19 cellular contexts compared by ENCODE assay signal in genomic region chr16:82643936-82644630, GRCh38. TPM values are rescaled to one million over a fixed set of nuclear protein-coding genes. Genes with fewer than 3 reads are reported as not detected.
"Had no signal": no experiment of that assay in that cellular context is flagged by ENCODE, and none has a peak within 500 bp of the region (broad histone marks: within the 10 kb centered on the region; RNA-seq: fewer than 3 reads in every experiment).

No MANE protein-coding gene starts in this region.

- H3K27me3 ChIP-seq: foreskin keratinocyte, thyroid gland had no signal

- H3K4me3 Mint-ChIP-seq: activated naive CD8-positive, alpha-beta T cell treated with anti-CD3 and anti-CD28 coated beads, Interleukin-2, amount 10 ng/mL, durations not matched to agents 7 days and 5 days; naive thymus-derived CD4-positive, alpha-beta T cell; stimulated activated effector memory CD8-positive, alpha-beta T cell treated with anti-CD3 and anti-CD28 coated beads, Interleukin-12 subunit alpha, Interleukin-12 subunit beta, amount 100 ng/mL, for 72 hours had no signal

- H3K9ac ChIP-seq: parathyroid adenoma had no signal

- H3K27ac ChIP-seq: foreskin keratinocyte, parathyroid adenoma, thyroid gland had no signal

- DNase-seq: activated CD4-positive, alpha-beta T cell treated with anti-CD3 and anti-CD28 coated beads, Interleukin-2, amount 50 U/mL, for 1 hour; activated CD8-positive, alpha-beta memory T cell treated with anti-CD3 and anti-CD28 coated beads for 24 hours; activated gamma-delta T cell treated with Interleukin-2 at 50 U/mL for 16 hours; activated naive CD8-positive, alpha-beta T cell treated with anti-CD3 and anti-CD28 coated beads, Interleukin-2, amount 10 ng/mL, durations not matched to agents 7 days and 5 days; cerebellar nuclear complex; effector memory CD4-positive, alpha-beta T cell; foreskin keratinocyte; glutamatergic neuron; hypothalamus; islet precursor cell; naive thymus-derived CD4-positive, alpha-beta T cell; stimulated activated CD4-positive, alpha-beta T cell treated with anti-CD3 and anti-CD28 coated beads, Interleukin-12 subunit alpha, Interleukin-12 subunit beta, amount 100 ng/mL, for 4 hours; thyroid gland had no signal

- ATAC-seq: activated CD4-positive, CD25-positive, alpha-beta regulatory T cell treated with anti-CD3 and anti-CD28 coated beads, Interleukin-2, amount 50 U/mL, for 24 hours; foreskin keratinocyte; left lobe of liver; mucosa of descending colon; naive thymus-derived CD4-positive, alpha-beta T cell; stimulated activated effector memory CD8-positive, alpha-beta T cell treated with anti-CD3 and anti-CD28 coated beads, Interleukin-12 subunit alpha, Interleukin-12 subunit beta, amount 100 ng/mL, for 72 hours had no signal

- H3K27ac Mint-ChIP-seq: naive thymus-derived CD4-positive, alpha-beta T cell; stimulated activated effector memory CD8-positive, alpha-beta T cell treated with anti-CD3 and anti-CD28 coated beads, Interleukin-12 subunit alpha, Interleukin-12 subunit beta, amount 100 ng/mL, for 72 hours had no signal

- H3K9me3 ChIP-seq: mucosa of descending colon, thyroid gland had no signal

- H3K36me3 Mint-ChIP-seq: stimulated activated effector memory CD8-positive, alpha-beta T cell treated with anti-CD3 and anti-CD28 coated beads, Interleukin-12 subunit alpha, Interleukin-12 subunit beta, amount 100 ng/mL, for 72 hours had no signal

- H2AFZ ChIP-seq: parathyroid adenoma had no signal

- H3K4me3 ChIP-seq: mucosa of descending colon, thyroid gland had no signal

- H3K79me2 ChIP-seq: parathyroid adenoma had no signal

- H3K36me3 ChIP-seq: thyroid gland had no signal

- H3K4me1 ChIP-seq: parathyroid adenoma, thyroid gland had no signal

- H3K9me3 Mint-ChIP-seq: stimulated activated effector memory CD8-positive, alpha-beta T cell treated with anti-CD3 and anti-CD28 coated beads, Interleukin-12 subunit alpha, Interleukin-12 subunit beta, amount 100 ng/mL, for 72 hours had no signal

RNA-seq across cellular contexts. Expression of gene CDH13, which starts 17.3 kb away (rescaled TPM):
- total RNA-seq: activated naive CD8-positive, alpha-beta T cell treated with anti-CD3 and anti-CD28 coated beads, Interleukin-2, amount 10 ng/mL, durations not matched to agents 7 days and 5 days; naive thymus-derived CD4-positive, alpha-beta T cell; T-helper 2 cell treated with Interferon-gamma antibody and Interleukin-4, amounts not matched to agents 100 ng/mL and 5 ng/mL, for 36 hours had no signal
- polyA plus RNA-seq: naive thymus-derived CD4-positive, alpha-beta T cell had no signal
